ENCODE assay signal across 16 cellular contexts in genomic region chr12:3492868-3493224, GRCh38. TPM values are rescaled to one million over a fixed set of nuclear protein-coding genes. Genes with fewer than 3 reads are reported as not detected.
DNase-seq lines count a peak whose midpoint lies in the region; ATAC-seq and TF ChIP-seq lines count a peak whose summit lies in the region.
"Had no signal": no experiment of that assay in that cellular context is flagged by ENCODE, and none has a peak within 500 bp of the region (broad histone marks: within the 10 kb centered on the region; RNA-seq: fewer than 3 reads in every experiment).

No MANE protein-coding gene starts in this region.

- H3K4me1 ChIP-seq in HUES48 (ENCODE audit: control insufficient read depth, insufficient read depth, low read length) (peaks cover 14% of the 10 kb centered on the region), neuron (ENCODE audit: insufficient read depth, low read length) (peaks cover 34% of the 10 kb centered on the region), stomach (peaks cover 11 to 32% (median 24%) of the 10 kb centered on the region in 4 donors)
- H3K4me1 ChIP-seq: SJSA1 had no signal

- H2AFZ ChIP-seq in neuron (ENCODE audit: low read depth, low read length) = no peak overlapping the region

- H3K36me3 Mint-ChIP-seq in stimulated activated effector memory CD8-positive, alpha-beta T cell treated with anti-CD3 and anti-CD28 coated beads, Interleukin-12 subunit alpha, Interleukin-12 subunit beta, amount 100 ng/mL, for 72 hours = no peaks in the 10 kb centered on the region
- H3K36me3 Mint-ChIP-seq: natural killer cell had no signal

- WGBS in stomach, 5 donors = 1 to 5% (median 2%) methylated on average over 14 to 18 of the region's 18 CpGs

- H3K4me1 Mint-ChIP-seq in stimulated activated effector memory CD8-positive, alpha-beta T cell treated with anti-CD3 and anti-CD28 coated beads, Interleukin-12 subunit alpha, Interleukin-12 subunit beta, amount 100 ng/mL, for 72 hours = no peaks in the 10 kb centered on the region
- H3K4me1 Mint-ChIP-seq: natural killer cell had no signal

- H3K9ac ChIP-seq in HUES48 (ENCODE audit: low read depth, low read length) = no peak overlapping the region

- H3K9me3 ChIP-seq in HUES48 (ENCODE audit: control insufficient read depth, insufficient read depth, low read length) (no peaks in the 10 kb centered on the region), neuron (ENCODE audit: low read length) (no peaks in the 10 kb centered on the region), stomach (peaks cover 0 to 6% (median 0%) of the 10 kb centered on the region in 4 donors)
- H3K9me3 ChIP-seq: SJSA1, spleen had no signal

- no peak for TF ChIP-seq POLR2A in stomach (IDR thresholded peaks at IDR 0.05)

- H3K4me3 ChIP-seq in HUES48 (ENCODE audit: low read depth, low read length) (peak overlapping the region; percentile 73), neuron (ENCODE audit: low read length) (peak overlapping the region; percentile 62), stomach (no peak overlapping the region)
- H3K4me3 ChIP-seq: SJSA1 had no signal

- H3K36me3 ChIP-seq in HUES48 (ENCODE audit: control insufficient read depth, insufficient read depth, low read length) (no peaks in the 10 kb centered on the region), neuron (ENCODE audit: insufficient read depth, low read length) (no peaks in the 10 kb centered on the region), stomach (no peaks in the 10 kb centered on the region)
- H3K36me3 ChIP-seq: SJSA1, spleen had no signal

- no peak overlapping the region for H3K4me3 Mint-ChIP-seq in stimulated activated effector memory CD8-positive, alpha-beta T cell treated with anti-CD3 and anti-CD28 coated beads, Interleukin-12 subunit alpha, Interleukin-12 subunit beta, amount 100 ng/mL, for 72 hours
- H3K4me3 Mint-ChIP-seq: natural killer cell had no signal

- H3K27ac ChIP-seq in HUES48 (ENCODE audit: low read depth, low read length) (no peak overlapping the region), caudate nucleus (ENCODE audit: low read depth, low read length) (peak overlapping the region; percentile 52), stomach (no peak overlapping the region)
- H3K27ac ChIP-seq: HL-60, SJSA1, spleen, VCaP had no signal

- DNase-seq in NCI-H2227 treated with DMSO at 0.1 percent for 48 hours (lab: John Stamatoyannopoulos, UW) (peak; percentile 76), NCI-H2227 (lab: John Stamatoyannopoulos, UW; ENCODE audit: unreplicated experiment) (no peak), caudate nucleus (lab: John Stamatoyannopoulos, UW) (peak in 2 of 61 donors; percentile 30 to 46), stomach (no peak)
- no peak for DNase-seq in stimulated activated effector memory CD8-positive, alpha-beta T cell treated with anti-CD3 and anti-CD28 coated beads, Interleukin-12 subunit alpha, Interleukin-12 subunit beta, amount 100 ng/mL, for 72 hours (ENCODE audit: low spot score in 2 of 2)
- DNase-seq: natural killer cell, spleen had no signal

- ATAC-seq in HG03135 (IDR thresholded peaks at IDR 0.05; ENCODE audit: unreplicated experiment) = no peak
- no peak for ATAC-seq in stimulated activated effector memory CD8-positive, alpha-beta T cell treated with anti-CD3 and anti-CD28 coated beads, Interleukin-12 subunit alpha, Interleukin-12 subunit beta, amount 100 ng/mL, for 72 hours

- no peak overlapping the region for H3K27ac Mint-ChIP-seq in stimulated activated effector memory CD8-positive, alpha-beta T cell treated with anti-CD3 and anti-CD28 coated beads, Interleukin-12 subunit alpha, Interleukin-12 subunit beta, amount 100 ng/mL, for 72 hours
- H3K27ac Mint-ChIP-seq: natural killer cell had no signal

- no peak for TF ChIP-seq CTCF in stomach (IDR thresholded peaks at IDR 0.05)

- no peak for TF ChIP-seq EP300 in stomach (IDR thresholded peaks at IDR 0.05)

- no peaks in the 10 kb centered on the region for H3K9me3 Mint-ChIP-seq in stimulated activated effector memory CD8-positive, alpha-beta T cell treated with anti-CD3 and anti-CD28 coated beads, Interleukin-12 subunit alpha, Interleukin-12 subunit beta, amount 100 ng/mL, for 72 hours
- H3K9me3 Mint-ChIP-seq: natural killer cell had no signal

- H3K27me3 ChIP-seq in HUES48 (ENCODE audit: control insufficient read depth, insufficient read depth, low read length) (peaks cover 88% of the 10 kb centered on the region), neuron (ENCODE audit: insufficient read depth, low read length) (no peaks in the 10 kb centered on the region), stomach (peaks cover 25 to 87% (median 70%) of the 10 kb centered on the region in 3 donors)

- intact Hi-C loops in stomach (cut with DNase I; ENCODE audit: low total_unique reads) = no loop called here

RNA-seq across cellular contexts. Expression of gene PRMT8, which starts 1.8 kb away (rescaled TPM):
- total RNA-seq in stomach = not detected
- not detected for polyA plus RNA-seq in stomach
- total RNA-seq: dermis blood vessel endothelial cell, natural killer cell, NCI-H460, SJSA1, spleen, urinary bladder had no signal
- polyA plus RNA-seq: spleen, urinary bladder had no signal

Comparison
In these comparisons a context has a peak if more than half of its experiments do, and no peak if none do; other contexts are left out.
1. H3K4me3 ChIP-seq: peak in HUES48 (single experiment) and neuron (single experiment); none in stomach (0 of 4).